26 cellular contexts compared by ENCODE assay signal in the genomic region with DNA sequence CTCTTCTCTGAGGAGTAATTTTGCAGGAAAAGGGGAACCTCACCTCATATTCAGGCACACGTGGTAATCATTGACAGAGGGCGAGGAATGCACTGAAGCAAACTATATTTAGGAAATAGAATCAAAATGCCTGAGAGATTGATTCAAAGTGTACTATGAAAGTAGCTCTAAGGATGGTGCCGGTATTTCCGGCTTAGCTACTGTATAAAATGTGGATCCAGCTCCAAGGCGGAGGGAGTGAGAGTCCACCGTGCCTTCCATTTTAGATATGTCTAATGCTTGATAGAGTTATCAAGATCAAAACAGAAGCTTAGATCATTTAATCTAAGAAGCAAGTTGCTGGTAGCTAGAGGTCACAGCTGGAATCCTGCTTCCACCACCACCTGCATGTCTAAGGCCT.
"Had no signal": no experiment of that assay in that cellular context is flagged by ENCODE, and none has a peak within 500 bp of the region (broad histone marks: within the 10 kb centered on the region; RNA-seq: fewer than 3 reads in every experiment).

No MANE protein-coding gene starts in this region.

- H3K4me3 ChIP-seq: breast epithelium, heart right ventricle, lower lobe of right lung, ovary, prostate gland, right atrium auricular region, spleen, upper lobe of left lung had no signal

- ATAC-seq: activated T-cell treated with anti-CD3 and anti-CD28 coated beads, Interleukin-2, amount 50 U/mL, for 4 hours; heart right ventricle; lower lobe of right lung; natural killer cell; stimulated activated naive CD8-positive, alpha-beta T cell treated with anti-CD3 and anti-CD28 coated beads, Interleukin-15, Interleukin-2, amounts not matched to agents 100 U/mL and 50 U/mL, for 24 hours had no signal

- H3K27me3 ChIP-seq: breast epithelium, heart right ventricle, ovary, right atrium auricular region, spleen, upper lobe of left lung had no signal

- DNase-seq: activated CD4-positive, alpha-beta T cell treated with anti-CD3 and anti-CD28 coated beads for 4 hours; activated CD4-positive, alpha-beta T cell treated with anti-CD3 and anti-CD28 coated beads, Interleukin-2, amount 50 U/mL, for 48 hours; activated CD4-positive, CD25-positive, alpha-beta regulatory T cell; activated CD8-positive, alpha-beta memory T cell treated with anti-CD3 and anti-CD28 coated beads, Interleukin-2, amount 50 U/mL, for 48 hours; activated naive CD4-positive, alpha-beta T cell treated with Interleukin-2 at 50 U/mL for 16 hours; activated naive CD8-positive, alpha-beta T cell treated with anti-CD3 and anti-CD28 coated beads for 36 hours; activated T-cell treated with anti-CD3 and anti-CD28 coated beads, Interleukin-2, amount 50 U/mL, for 4 hours; effector CD4-positive, alpha-beta T cell; foreskin fibroblast; heart right ventricle; islet precursor cell; lower lobe of right lung; natural killer cell; ovary; spleen; stimulated activated CD4-positive, alpha-beta T cell treated with anti-CD3 and anti-CD28 coated beads, Interleukin-4, amount 100 ng/mL, for 24 hours; stimulated activated naive CD8-positive, alpha-beta T cell treated with anti-CD3 and anti-CD28 coated beads, Interleukin-15, Interleukin-2, amounts not matched to agents 100 U/mL and 50 U/mL, for 24 hours; T1000; upper lobe of left lung had no signal

- H3K36me3 ChIP-seq: breast epithelium, heart right ventricle, lower lobe of right lung, ovary, prostate gland, right atrium auricular region, spleen, upper lobe of left lung had no signal

- H3K9me3 Mint-ChIP-seq: activated naive CD8-positive, alpha-beta T cell treated with anti-CD3 and anti-CD28 coated beads for 36 hours; activated T-cell treated with anti-CD3 and anti-CD28 coated beads, Interleukin-2, amount 50 U/mL, for 4 hours; activated T-helper 2 cell treated with anti-CD3 and anti-CD28 coated beads, Interferon-gamma antibody, Interleukin-2, Interleukin-4, amounts not matched to agents 10 μg/mL and 5 μg/mL and 100 μg/mL, durations not matched to agents 14 hours and 24 hours and 36 hours; natural killer cell; T-helper 1 cell treated with Interleukin-12 subunit alpha and Interleukin-12 subunit beta and Interleukin-4 antibody, amounts not matched to agents 30 μg/mL and 1 μg/mL, for 36 hours had no signal

- H3K27ac ChIP-seq: breast epithelium, heart right ventricle, lower lobe of right lung, ovary, prostate gland, right atrium auricular region, upper lobe of left lung had no signal

- H3K27ac Mint-ChIP-seq: activated naive CD8-positive, alpha-beta T cell treated with anti-CD3 and anti-CD28 coated beads for 36 hours; activated T-helper 2 cell treated with anti-CD3 and anti-CD28 coated beads, Interferon-gamma antibody, Interleukin-2, Interleukin-4, amounts not matched to agents 10 μg/mL and 5 μg/mL and 100 μg/mL, durations not matched to agents 14 hours and 24 hours and 36 hours; dendritic cell treated with granulocyte-macrophage colony-stimulating factor and Interleukin-4, amounts not matched to agents 40 ng/mL and 50 ng/mL, for 4 days; T-helper 1 cell treated with Interleukin-12 subunit alpha and Interleukin-12 subunit beta and Interleukin-4 antibody, amounts not matched to agents 30 μg/mL and 1 μg/mL, for 36 hours had no signal

- H3K27me3 Mint-ChIP-seq: dendritic cell treated with granulocyte-macrophage colony-stimulating factor and Interleukin-4, amounts not matched to agents 40 ng/mL and 50 ng/mL, for 4 days had no signal

- H3K4me3 Mint-ChIP-seq: activated naive CD8-positive, alpha-beta T cell treated with anti-CD3 and anti-CD28 coated beads for 36 hours; activated T-cell treated with anti-CD3 and anti-CD28 coated beads, Interleukin-2, amount 50 U/mL, for 4 hours; dendritic cell treated with granulocyte-macrophage colony-stimulating factor and Interleukin-4, amounts not matched to agents 40 ng/mL and 50 ng/mL, for 4 days; natural killer cell; T-helper 1 cell treated with Interleukin-12 subunit alpha and Interleukin-12 subunit beta and Interleukin-4 antibody, amounts not matched to agents 30 μg/mL and 1 μg/mL, for 36 hours had no signal

- FAIRE-seq: endometrium had no signal

- H3K9me3 ChIP-seq: breast epithelium, heart right ventricle, lower lobe of right lung, ovary, prostate gland, right atrium auricular region, spleen, upper lobe of left lung had no signal

- H3K36me3 Mint-ChIP-seq: activated naive CD8-positive, alpha-beta T cell treated with anti-CD3 and anti-CD28 coated beads for 36 hours; natural killer cell had no signal

- H3K4me1 ChIP-seq: breast epithelium, prostate gland had no signal
